In the genomic region with DNA sequence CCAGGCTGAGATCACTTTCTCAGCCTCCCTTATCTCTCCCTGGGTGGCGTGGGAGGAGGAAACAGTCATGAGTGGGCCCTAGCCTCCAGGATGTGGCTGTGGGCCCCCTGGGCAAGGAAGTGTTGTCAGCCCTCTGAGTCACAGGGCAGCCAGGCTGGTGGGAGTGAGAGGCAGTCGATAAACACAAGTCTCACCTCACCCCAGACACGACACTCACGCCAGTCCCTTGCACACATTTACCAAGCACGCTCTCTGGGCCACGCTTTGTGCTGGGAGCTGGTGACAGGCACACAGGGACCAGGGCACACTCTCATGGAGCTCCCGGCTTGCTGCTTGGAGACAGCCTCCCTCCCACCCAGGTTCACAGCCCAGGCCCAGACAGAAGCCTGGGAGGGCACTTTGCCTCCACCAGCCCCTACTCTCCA, we compare ENCODE assay signal across 8 cellular contexts. TPM values are rescaled to one million over a fixed set of nuclear protein-coding genes. Genes with fewer than 3 reads are reported as not detected.
A peak's percentile ranks its signal among the peaks of the same experiment; 100 is the strongest.
DNase-seq lines count a peak whose midpoint lies in the region; ATAC-seq and TF ChIP-seq lines count a peak whose summit lies in the region.
"Had no signal": no experiment of that assay in that cellular context is flagged by ENCODE, and none has a peak within 500 bp of the region (broad histone marks: within the 10 kb centered on the region; RNA-seq: fewer than 3 reads in every experiment).

No MANE protein-coding gene starts in this region.

- POLR2A ChIA-PET in GM10248 (lab: Yijun Ruan, JAX), result no interaction called here

- peak overlapping the region; percentile 26 for H3K4me3 Mint-ChIP-seq in activated T-helper 17 cell treated with anti-CD3 and anti-CD28 coated beads, Interleukin-2, amount 50 U/mL, for 72 hours

- peak overlapping the region; percentile 25 for H3K27ac Mint-ChIP-seq in activated T-helper 17 cell treated with anti-CD3 and anti-CD28 coated beads, Interleukin-2, amount 50 U/mL, for 72 hours

- ATAC-seq in RWPE2 (ENCODE audit: low read depth), result 0 out of 3 replicates have a peak, but pooled peaks have one; percentile 31
- peak; percentile 93 for ATAC-seq in activated T-helper 17 cell treated with anti-CD3 and anti-CD28 coated beads, Interleukin-2, amount 50 U/mL, for 72 hours (replicated peaks)
- peak; percentile 94 for ATAC-seq in stimulated activated naive CD8-positive, alpha-beta T cell treated with anti-CD3 and anti-CD28 coated beads, Interleukin-15, Interleukin-2, amounts not matched to agents 100 U/mL and 50 U/mL, for 24 hours
- ATAC-seq in Right ventricle myocardium superior (ENCODE audit: poor library complexity), result no peak

- H3K36me3 ChIP-seq in RWPE2 (ENCODE audit: low read depth) (no peaks in the 10 kb centered on the region), mesodermal cell (ENCODE audit: control insufficient read depth, insufficient read depth, low read length) (no peaks in the 10 kb centered on the region)

- 92% methylated on average over 5 of the region's 7 CpGs for WGBS in mesodermal cell (ENCODE audit: insufficient coverage in 2 of 2), 2 experiments

- H3K36me3 Mint-ChIP-seq in activated T-helper 17 cell treated with anti-CD3 and anti-CD28 coated beads, Interleukin-2, amount 50 U/mL, for 72 hours (ENCODE audit: low read depth), result no peaks in the 10 kb centered on the region

- intact Hi-C loops in Right ventricle myocardium superior (cut with DNase I), result no loop called here

- no peaks in the 10 kb centered on the region for H3K9me3 ChIP-seq in RWPE2 (ENCODE audit: severe bottlenecking)
- no peaks in the 10 kb centered on the region for H3K9me3 ChIP-seq in mesodermal cell (ENCODE audit: control insufficient read depth, low read length)

- no peaks in the 10 kb centered on the region for H3K27me3 ChIP-seq in RWPE2 (ENCODE audit: insufficient read depth, poor library complexity, severe bottlenecking)

- TF ChIP-seq CTCF in RWPE2 (IDR thresholded peaks at IDR 0.05; ENCODE audit: poor library complexity, severe bottlenecking) (no peak), GM10248 (IDR thresholded peaks at IDR 0.05; ENCODE audit: control extremely low read depth, extremely low read depth, low read depth, missing control alignments) (no peak)

- H3K27me3 Mint-ChIP-seq in activated T-helper 17 cell treated with anti-CD3 and anti-CD28 coated beads, Interleukin-2, amount 50 U/mL, for 72 hours, result peaks cover 27% of the 10 kb centered on the region

- H3K9me3 Mint-ChIP-seq in activated T-helper 17 cell treated with anti-CD3 and anti-CD28 coated beads, Interleukin-2, amount 50 U/mL, for 72 hours, result no peaks in the 10 kb centered on the region

- H3K4me3 ChIP-seq in RWPE2 (ENCODE audit: severe bottlenecking), result no peak overlapping the region
- H3K4me3 ChIP-seq in mesodermal cell (ENCODE audit: extremely low read depth, insufficient read depth, low read length, poor library complexity, severe bottlenecking), result no peak overlapping the region

- H3K4me1 ChIP-seq in RWPE2 (ENCODE audit: insufficient read depth, poor library complexity, severe bottlenecking) (peaks cover 8% of the 10 kb centered on the region), mesodermal cell (ENCODE audit: control insufficient read depth, insufficient read depth, low read length, poor library complexity, severe bottlenecking) (peaks cover 21% of the 10 kb centered on the region)

- no peak for DNase-seq in RWPE2 (ENCODE audit: low spot score)
- DNase-seq in stimulated activated naive CD8-positive, alpha-beta T cell treated with anti-CD3 and anti-CD28 coated beads, Interleukin-15, Interleukin-2, amounts not matched to agents 100 U/mL and 50 U/mL, for 24 hours, result peak; percentile 82
- no peak for DNase-seq in GM10248 (ENCODE audit: extremely low spot score)
- DNase-seq in cortex of kidney (lab: John Stamatoyannopoulos, UW), result no peak
- DNase-seq in Right ventricle myocardium superior, result no peak
- DNase-seq: NCI-H1048 had no signal

- H3K4me1 Mint-ChIP-seq in activated T-helper 17 cell treated with anti-CD3 and anti-CD28 coated beads, Interleukin-2, amount 50 U/mL, for 72 hours, result peaks cover 10% of the 10 kb centered on the region

- H3K27ac ChIP-seq in RWPE2 (ENCODE audit: poor library complexity, severe bottlenecking) (no peak overlapping the region), mesodermal cell (ENCODE audit: low read depth, low read length, severe bottlenecking) (peak overlapping the region; percentile 29)

- CTCF ChIA-PET in GM10248 (lab: Yijun Ruan, JAX), result interaction anchor here (2.1 kb wide), 1 partner anchor 29 kb away, joined by 5 read pairs; no protein-coding TSS in a partner anchor

RNA-seq across cellular contexts. Expression of gene KRT79, which starts 1.9 kb away (rescaled TPM):
- under 1 TPM in 1 of 2 donors, not detected in 1; 0.82 TPM for total RNA-seq in activated T-helper 17 cell treated with anti-CD3 and anti-CD28 coated beads, Interleukin-2, amount 50 U/mL, for 72 hours
- not detected for polyA plus RNA-seq in mesodermal cell (2013, experiment 1 of 2)
- not detected for polyA plus RNA-seq in mesodermal cell (2013, experiment 2 of 2)
- total RNA-seq in Right ventricle myocardium superior, result not detected

RNA-seq across cellular contexts. Expression of gene KRT78, which starts 12.7 kb away (rescaled TPM):
- not detected for total RNA-seq in activated T-helper 17 cell treated with anti-CD3 and anti-CD28 coated beads, Interleukin-2, amount 50 U/mL, for 72 hours
- not detected for polyA plus RNA-seq in mesodermal cell (2013, experiment 1 of 2)
- polyA plus RNA-seq in mesodermal cell (2013, experiment 2 of 2), result not detected
- not detected for total RNA-seq in Right ventricle myocardium superior

RNA-seq across cellular contexts. Expression of gene KRT4, which starts 22.1 kb away (rescaled TPM):
- total RNA-seq in activated T-helper 17 cell treated with anti-CD3 and anti-CD28 coated beads, Interleukin-2, amount 50 U/mL, for 72 hours, result not detected
- polyA plus RNA-seq in mesodermal cell (2013, experiment 1 of 2), result not detected
- polyA plus RNA-seq in mesodermal cell (2013, experiment 2 of 2), result not detected
- total RNA-seq in Right ventricle myocardium superior, result not detected

RNA-seq across cellular contexts. Expression of gene KRT3, which starts 40.1 kb away (rescaled TPM):
- total RNA-seq in activated T-helper 17 cell treated with anti-CD3 and anti-CD28 coated beads, Interleukin-2, amount 50 U/mL, for 72 hours, result not detected
- polyA plus RNA-seq in mesodermal cell (2013, experiment 1 of 2), result not detected
- polyA plus RNA-seq in mesodermal cell (2013, experiment 2 of 2), result not detected
- total RNA-seq in Right ventricle myocardium superior, result not detected

RNA-seq across cellular contexts. Expression of gene KRT76, which starts 58.9 kb away (rescaled TPM):
- not detected for total RNA-seq in activated T-helper 17 cell treated with anti-CD3 and anti-CD28 coated beads, Interleukin-2, amount 50 U/mL, for 72 hours
- not detected for polyA plus RNA-seq in mesodermal cell (2013, experiment 1 of 2)
- not detected for polyA plus RNA-seq in mesodermal cell (2013, experiment 2 of 2)
- total RNA-seq in Right ventricle myocardium superior, result not detected
